ENCODE assay signal across 15 cellular contexts in the genomic region with DNA sequence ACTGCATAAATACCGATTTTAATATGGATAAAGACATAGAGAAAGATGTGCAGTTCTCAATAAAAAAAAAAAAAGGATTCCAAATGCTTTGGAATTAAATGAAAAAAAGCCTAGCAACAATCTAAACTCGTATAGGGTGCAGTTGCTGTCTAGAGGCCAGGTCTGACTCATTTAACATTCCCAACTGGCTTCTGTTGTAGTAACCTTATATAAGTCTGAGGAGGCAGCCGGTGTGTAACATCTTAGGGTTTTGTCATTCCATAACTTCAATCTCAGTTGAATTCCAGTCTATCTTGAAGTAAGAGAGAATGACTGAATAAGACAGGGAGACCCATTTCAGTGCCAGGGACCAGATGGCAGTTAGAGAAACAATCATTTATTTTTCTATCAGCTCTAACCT. TPM values are rescaled to one million over a fixed set of nuclear protein-coding genes. Genes with fewer than 3 reads are reported as not detected.
DNase-seq lines count a peak whose midpoint lies in the region; ATAC-seq, FAIRE-seq and TF ChIP-seq lines count a peak whose summit lies in the region.
"Had no signal": no experiment of that assay in that cellular context is flagged by ENCODE, and none has a peak within 500 bp of the region (broad histone marks: within the 10 kb centered on the region; RNA-seq: fewer than 3 reads in every experiment).

No MANE protein-coding gene starts in this region.

- no peak for TF ChIP-seq CTCF in progenitor cell of endocrine pancreas (IDR thresholded peaks at IDR 0.05; ENCODE audit: unreplicated experiment)

- DNase-seq in EL (peak; percentile 72), RCC 7860 (ENCODE audit: low spot score) (peak; percentile 68), epithelial cell of prostate (ENCODE audit: low read depth, low spot score) (peak; percentile 8), progenitor cell of endocrine pancreas (ENCODE audit: low spot score, unreplicated experiment) (no peak), AML-193 (lab: John Stamatoyannopoulos, UW) (no peak), NCI-H510A (lab: John Stamatoyannopoulos, UW) (no peak), DMS79 treated with DMSO at 0.1 percent for 48 hours (lab: John Stamatoyannopoulos, UW) (no peak)
- DNase-seq: activated T-cell treated with anti-CD3 and anti-CD28 coated beads, Interleukin-2, amount 50 U/mL, for 48 hours; PC-9; right lobe of liver; uterus had no signal

- H3K4me3 Mint-ChIP-seq in progenitor cell of endocrine pancreas (ENCODE audit: low read depth) = peak overlapping the region; percentile 25
- H3K4me3 Mint-ChIP-seq: mesothelial cell of epicardium had no signal

- peak; percentile 20 for FAIRE-seq in RCC 7860 (lab: Jason Lieb, UNC)
- FAIRE-seq: colon had no signal

- H3K27me3 Mint-ChIP-seq in progenitor cell of endocrine pancreas = no peaks in the 10 kb centered on the region

- H3K27ac ChIP-seq in epithelial cell of prostate = no peak overlapping the region
- H3K27ac ChIP-seq: PC-9, right lobe of liver, uterus, VCaP had no signal

- ATAC-seq in HG02981 (IDR thresholded peaks at IDR 0.05; ENCODE audit: unreplicated experiment) = no peak
- ATAC-seq: right lobe of liver had no signal

- no peak overlapping the region for H3K27ac Mint-ChIP-seq in progenitor cell of endocrine pancreas
- H3K27ac Mint-ChIP-seq: mesothelial cell of epicardium had no signal

- H3K4me1 Mint-ChIP-seq in progenitor cell of endocrine pancreas (ENCODE audit: low read depth) = peaks cover 45% of the 10 kb centered on the region

- no peaks in the 10 kb centered on the region for H3K36me3 Mint-ChIP-seq in progenitor cell of endocrine pancreas (ENCODE audit: insufficient read depth)
- H3K36me3 Mint-ChIP-seq: mesothelial cell of epicardium had no signal

- H3K9me3 Mint-ChIP-seq in progenitor cell of endocrine pancreas (ENCODE audit: low read depth) = no peaks in the 10 kb centered on the region
- H3K9me3 Mint-ChIP-seq: mesothelial cell of epicardium had no signal

RNA-seq across cellular contexts. Expression of gene PDCD10, which starts 6.5 kb away (rescaled TPM):
- 45.7 and 48.6 TPM in 2 replicates for total RNA-seq in progenitor cell of endocrine pancreas

RNA-seq across cellular contexts. Expression of gene SERPINI1, which starts 7.3 kb away (rescaled TPM):
- total RNA-seq in progenitor cell of endocrine pancreas = 10.7 and 11.7 TPM in 2 replicates

Comparison
In these comparisons a context has a peak if more than half of its experiments do, and no peak if none do; other contexts are left out.
1. DNase-seq: peak in EL (single experiment), RCC 7860 (single experiment) and epithelial cell of prostate (single experiment); none in progenitor cell of endocrine pancreas (single experiment), AML-193 (0 of 2), NCI-H510A (single experiment) and DMS79 treated with DMSO at 0.1 percent for 48 hours (single experiment).